Comparison of ENCODE assay signal across 18 cellular contexts in the genomic region with DNA sequence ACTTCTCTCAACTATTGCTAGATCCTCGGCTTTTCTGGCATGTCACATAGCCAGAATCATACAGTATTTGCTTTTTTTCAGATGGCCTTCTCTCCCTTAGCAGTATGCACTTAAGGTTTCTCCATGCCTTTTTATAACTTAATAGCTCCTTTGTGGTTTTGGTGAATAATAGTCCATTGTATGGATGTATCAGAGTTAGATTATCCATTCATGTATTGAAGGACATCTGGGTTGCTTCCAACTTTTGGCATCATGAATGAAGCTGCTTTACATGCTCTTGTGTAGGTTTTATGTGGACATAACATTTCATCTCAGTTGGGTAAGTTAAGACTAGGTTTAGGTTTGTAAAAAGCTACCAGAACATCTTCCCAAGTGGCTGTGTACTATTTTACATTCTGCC. TPM values are rescaled to one million over a fixed set of nuclear protein-coding genes. Genes with fewer than 3 reads are reported as not detected.
DNase-seq lines count a peak whose midpoint lies in the region; ATAC-seq, FAIRE-seq and TF ChIP-seq lines count a peak whose summit lies in the region.
"Had no signal": no experiment of that assay in that cellular context is flagged by ENCODE, and none has a peak within 500 bp of the region (broad histone marks: within the 10 kb centered on the region; RNA-seq: fewer than 3 reads in every experiment).

No MANE protein-coding gene starts in this region.

- H3K27ac Mint-ChIP-seq in astrocyte (ENCODE audit: unreplicated experiment), result peak overlapping the region; percentile 3
- H3K27ac Mint-ChIP-seq in naive thymus-derived CD8-positive, alpha-beta T cell, result peak overlapping the region in 3 of 10 donors; percentile 7 to 51 (median 45)
- H3K27ac Mint-ChIP-seq: B cell had no signal

- H2AFZ ChIP-seq in DND-41 (ENCODE audit: low read depth, low read length) (no peak overlapping the region), astrocyte (ENCODE audit: low read depth, low read length) (no peak overlapping the region)

- H3K4me1 ChIP-seq in DND-41 (ENCODE audit: insufficient read depth, low read length) (peaks cover 31% of the 10 kb centered on the region), astrocyte (ENCODE audit: insufficient read depth, low read length) (peaks cover 43% of the 10 kb centered on the region)

- no peak for TF ChIP-seq CTCF in DND-41 (IDR thresholded peaks at IDR 0.05; ENCODE audit: borderline replicate concordance, extremely low read depth, low read length, poor library complexity, severe bottlenecking)
- TF ChIP-seq CTCF in astrocyte (IDR thresholded peaks at IDR 0.05; ENCODE audit: insufficient read depth, low read depth, low read length), result no peak

- POLR2A ChIA-PET in naive thymus-derived CD8-positive, alpha-beta T cell (lab: Charles Lee), result interaction anchor here (1.3 kb wide), 1 partner anchor 25 kb away, joined by 6 read pairs; a partner anchor contains a TSS

- H3K9ac ChIP-seq in DND-41 (ENCODE audit: low read depth, low read length), result no peak overlapping the region
- no peak overlapping the region for H3K9ac ChIP-seq in astrocyte (ENCODE audit: low read length)

- H3K36me3 ChIP-seq in DND-41 (ENCODE audit: insufficient read depth, low read length), result peaks cover 39% of the 10 kb centered on the region
- peaks cover 5% of the 10 kb centered on the region for H3K36me3 ChIP-seq in astrocyte (ENCODE audit: insufficient read depth, low read length)

- no peaks in the 10 kb centered on the region for H3K27me3 ChIP-seq in DND-41 (ENCODE audit: insufficient read depth, low read length, poor library complexity)
- no peaks in the 10 kb centered on the region for H3K27me3 ChIP-seq in astrocyte (ENCODE audit: insufficient read depth, low read length)
- H3K27me3 ChIP-seq: spleen had no signal

- H3K4me2 ChIP-seq in DND-41 (ENCODE audit: insufficient read depth, low read length) (0 out of 2 replicates have a peak overlapping the region, but pooled peaks have one; percentile 18), astrocyte (ENCODE audit: low read length) (peak overlapping the region; percentile 24)

- DNase-seq in NCI-H2107 treated with DMSO at 0.1 percent for 48 hours (lab: John Stamatoyannopoulos, UW; ENCODE audit: unreplicated experiment), result peak; percentile 18
- no peak for DNase-seq in NCI-H2107 (lab: John Stamatoyannopoulos, UW)
- DNase-seq in DND-41, result no peak
- no peak for DNase-seq in astrocyte (ENCODE audit: low read depth)
- DNase-seq in naive thymus-derived CD8-positive, alpha-beta T cell, result no peak
- no peak for DNase-seq in nucleus accumbens (lab: John Stamatoyannopoulos, UW)
- no peak for DNase-seq in NCI-H510A (lab: John Stamatoyannopoulos, UW)
- DNase-seq: activated naive CD4-positive, alpha-beta T cell treated with Interleukin-2 at 50 U/mL for 16 hours; NCI-H1417; NCI-H748 treated with DMSO at 0.1 percent for 48 hours; Right ventricle myocardium superior; spleen; T-helper 1 cell had no signal

- H3K4me3 ChIP-seq in DND-41 (ENCODE audit: low read depth in 1 of 2, low read length in 2 of 2), result no peak overlapping the region
- H3K4me3 ChIP-seq in astrocyte (ENCODE audit: insufficient read depth, low read depth, low read length), result no peak overlapping the region
- H3K4me3 ChIP-seq: spleen had no signal

- H3K79me2 ChIP-seq in DND-41 (ENCODE audit: insufficient read depth, low read length) (peaks cover 94% of the 10 kb centered on the region), astrocyte (ENCODE audit: insufficient read depth, low read length) (peaks cover 94% of the 10 kb centered on the region)

- H3K27ac ChIP-seq in DND-41 (ENCODE audit: low read length), result no peak overlapping the region
- H3K27ac ChIP-seq in astrocyte (ENCODE audit: low read depth, low read length), result no peak overlapping the region
- H3K27ac ChIP-seq: spleen had no signal

- no peak overlapping the region for H3K4me3 Mint-ChIP-seq in astrocyte (ENCODE audit: unreplicated experiment)
- peak overlapping the region in 7 of 10 donors; percentile 1 to 39 (median 25) for H3K4me3 Mint-ChIP-seq in naive thymus-derived CD8-positive, alpha-beta T cell
- H3K4me3 Mint-ChIP-seq: B cell had no signal

- peaks cover 49% of the 10 kb centered on the region for H3K4me1 Mint-ChIP-seq in astrocyte (ENCODE audit: low read depth, unreplicated experiment)
- peaks cover 33 to 79% (median 74%) of the 10 kb centered on the region in 4 donors for H3K4me1 Mint-ChIP-seq in naive thymus-derived CD8-positive, alpha-beta T cell

- H4K20me1 ChIP-seq in DND-41 (ENCODE audit: insufficient read depth, low read length) (peaks cover 75% of the 10 kb centered on the region), astrocyte (ENCODE audit: insufficient read depth, low read length) (peaks cover 58% of the 10 kb centered on the region)

- H3K9me3 ChIP-seq in DND-41 (ENCODE audit: insufficient read depth, low read length, severe bottlenecking) (no peaks in the 10 kb centered on the region), astrocyte (ENCODE audit: insufficient read depth, low read depth, low read length) (no peaks in the 10 kb centered on the region)
- H3K9me3 ChIP-seq: spleen had no signal

- no peak for ATAC-seq in DND-41 (ENCODE audit: insufficient read depth, low read depth)
- ATAC-seq in naive thymus-derived CD8-positive, alpha-beta T cell, result no peak
- no peak for ATAC-seq in GM19035 (IDR thresholded peaks at IDR 0.05; ENCODE audit: unreplicated experiment)
- ATAC-seq: HCT116, left lobe of liver had no signal

- H3K36me3 Mint-ChIP-seq in astrocyte (ENCODE audit: low read depth, unreplicated experiment), result no peaks in the 10 kb centered on the region
- H3K36me3 Mint-ChIP-seq in naive thymus-derived CD8-positive, alpha-beta T cell, result peaks cover 8 to 58% (median 15%) of the 10 kb centered on the region in 3 donors

- H3K27me3 Mint-ChIP-seq in astrocyte (ENCODE audit: low read depth, unreplicated experiment), result no peaks in the 10 kb centered on the region
- H3K27me3 Mint-ChIP-seq in naive thymus-derived CD8-positive, alpha-beta T cell, result no peaks in the 10 kb centered on the region
- H3K27me3 Mint-ChIP-seq: B cell had no signal

- no peaks in the 10 kb centered on the region for H3K9me3 Mint-ChIP-seq in astrocyte (ENCODE audit: unreplicated experiment)
- no peaks in the 10 kb centered on the region for H3K9me3 Mint-ChIP-seq in naive thymus-derived CD8-positive, alpha-beta T cell

- no peak for FAIRE-seq in astrocyte (lab: Jason Lieb, UNC)
- FAIRE-seq: colon had no signal

RNA-seq across cellular contexts. Expression of a gene that starts 4.6 kb away (rescaled TPM):
- 231 and 267 TPM in 2 replicates for total RNA-seq in astrocyte
- 100 to 1,000 TPM; 159 to 167 TPM for total RNA-seq in naive thymus-derived CD8-positive, alpha-beta T cell
- 100 to 1,000 TPM; 338 to 486 (median 458) TPM for polyA plus RNA-seq in naive thymus-derived CD8-positive, alpha-beta T cell

RNA-seq across cellular contexts. Expression of a gene that starts 4.7 kb away (rescaled TPM):
- 14.1 and 18.0 TPM in 2 replicates for total RNA-seq in astrocyte
- 10 to 100 TPM; 14.3 to 18.1 TPM for total RNA-seq in naive thymus-derived CD8-positive, alpha-beta T cell
- polyA plus RNA-seq in naive thymus-derived CD8-positive, alpha-beta T cell, result 1 to 10 TPM; 3.2 to 5.6 (median 3.5) TPM

RNA-seq across cellular contexts. Expression of a gene that starts 25.8 kb away (rescaled TPM):
- total RNA-seq in astrocyte, result 8.4 and 10.2 TPM in 2 replicates
- 10 to 100 TPM; 24.4 to 24.6 TPM for total RNA-seq in naive thymus-derived CD8-positive, alpha-beta T cell
- 10 to 100 TPM in 2 of 3 donors, 1 to 10 TPM in 1; 6.8 to 16.4 (median 11.0) TPM for polyA plus RNA-seq in naive thymus-derived CD8-positive, alpha-beta T cell
